Comparison of ENCODE assay signal across 11 cellular contexts in genomic region chr9:19665146-19665863, GRCh38.
A peak's percentile ranks its signal among the peaks of the same experiment; 100 is the strongest.
DNase-seq lines count a peak whose midpoint lies in the region; ATAC-seq and TF ChIP-seq lines count a peak whose summit lies in the region.
"Had no signal": no experiment of that assay in that cellular context is flagged by ENCODE, and none has a peak within 500 bp of the region (broad histone marks: within the 10 kb centered on the region; RNA-seq: fewer than 3 reads in every experiment).

No MANE protein-coding gene starts in this region.

- no peak overlapping the region for H2AK9ac ChIP-seq in IMR-90 (replicated peaks; ENCODE audit: low read depth, low read length, poor library complexity)

- TF ChIP-seq RAD21 in IMR-90 (IDR thresholded peaks at IDR 0.05; ENCODE audit: low read length) = no peak

- no peak overlapping the region for H2BK5ac ChIP-seq in IMR-90 (ENCODE audit: low read depth, low read length, poor library complexity, severe bottlenecking)

- no TSS peak for BruUV-seq in IMR-90 (replicated peaks; lab: Mats Ljungman, UMichigan)

- dilution Hi-C loops in IMR-90 (cut with HindIII; ENCODE audit: low sequenced_read_pairs, unreplicated experiment) = no loop called here

- H3K9ac ChIP-seq in IMR-90 (ENCODE audit: low read depth, low read length) = no peak overlapping the region

- no peak overlapping the region for H3K23ac ChIP-seq in IMR-90 (ENCODE audit: low read depth, low read length)

- H3K18ac ChIP-seq in IMR-90 (ENCODE audit: low read depth, low read length) = no peak overlapping the region

- no peak overlapping the region for H2AK5ac ChIP-seq in IMR-90 (ENCODE audit: low read depth, low read length)

- H4K91ac ChIP-seq in IMR-90 (ENCODE audit: insufficient read depth, low read depth, low read length) = no peak overlapping the region

- H3K27ac ChIP-seq in IMR-90 (ENCODE audit: insufficient read depth, low read length) = no peak overlapping the region

- ATAC-seq in GM18498 (IDR thresholded peaks at IDR 0.05; ENCODE audit: unreplicated experiment) = peak; percentile 100
- ATAC-seq in GM19328 (IDR thresholded peaks at IDR 0.05; ENCODE audit: unreplicated experiment) = peak; percentile 99
- ATAC-seq in HG02852 (IDR thresholded peaks at IDR 0.05; ENCODE audit: unreplicated experiment) = peak; percentile 98
- no peak for ATAC-seq in IMR-90 (ENCODE audit: low read depth)
- no peak for ATAC-seq in Right ventricle myocardium superior (ENCODE audit: poor library complexity)

- no peak overlapping the region for H3K4ac ChIP-seq in IMR-90 (ENCODE audit: low read depth, low read length)

- 64% methylated on average over 2 of the region's 9 CpGs; no CpG with 5 or more reads in 1 of the 2 experiments for WGBS in IMR-90 (ENCODE audit: extremely low coverage in 2 of 2, insufficient read length in 1 of 2), 2 experiments

- no peak overlapping the region for H4K5ac ChIP-seq in IMR-90 (ENCODE audit: low read depth, low read length)

- no peak for TF ChIP-seq CTCF in IMR-90 (conservative IDR thresholded peaks at IDR 0.05; ENCODE audit: low read depth, low read length)

- no peaks in the 10 kb centered on the region for H3K36me3 ChIP-seq in IMR-90 (ENCODE audit: control insufficient read depth, insufficient read depth, low read length)

- in situ Hi-C loops in IMR-90 (cut with MboI; ENCODE audit: low sequenced_read_pairs) = no loop called here

- H3K79me1 ChIP-seq in IMR-90 (ENCODE audit: low read depth in 1 of 2, low read length in 2 of 2) = no peaks in the 10 kb centered on the region

- H3K4me3 ChIP-seq in IMR-90 (ENCODE audit: insufficient read depth, low read depth, low read length) = no peak overlapping the region

- no peak overlapping the region for H2BK15ac ChIP-seq in IMR-90 (ENCODE audit: low read depth, low read length)

- no peak overlapping the region for H3K56ac ChIP-seq in IMR-90 (ENCODE audit: extremely low read depth, insufficient read depth, low read length)

- intact Hi-C loops in IMR-90 (cut with micrococcal nuclease) = no loop called here
- intact Hi-C loops in Right ventricle myocardium superior (cut with DNase I) = no loop called here

- no peak for DNase-seq in IMR-90
- no peak for DNase-seq in Right ventricle myocardium superior
- no peak for DNase-seq in NCI-H1436 (lab: John Stamatoyannopoulos, UW)
- DNase-seq in SKM-1 treated with dmso at 0.1 percent for 144 hours (lab: John Stamatoyannopoulos, UW; ENCODE audit: unreplicated experiment) = no peak
- no peak for DNase-seq in NOMO-1 treated with DMSO at 0.1 percent for 48 hours (lab: John Stamatoyannopoulos, UW; ENCODE audit: unreplicated experiment)
- DNase-seq: COR-L47, glutamatergic neuron, SIG-M5 had no signal

- H3K4me1 ChIP-seq in IMR-90 (ENCODE audit: control insufficient read depth, insufficient read depth, low read length) = no peaks in the 10 kb centered on the region

- H3K4me2 ChIP-seq in IMR-90 (ENCODE audit: low read depth, low read length) = no peak overlapping the region

- H3K9me1 ChIP-seq in IMR-90 (ENCODE audit: insufficient read depth, low read length) = no peaks in the 10 kb centered on the region

- H2BK20ac ChIP-seq in IMR-90 (ENCODE audit: low read depth, low read length) = no peak overlapping the region

- H3K9me3 ChIP-seq in IMR-90 (ENCODE audit: control insufficient read depth, insufficient read depth, low read length) = no peaks in the 10 kb centered on the region

- no peak overlapping the region for H2BK120ac ChIP-seq in IMR-90 (ENCODE audit: low read depth, low read length)

- H4K8ac ChIP-seq in IMR-90 (ENCODE audit: low read depth in 2 of 2, low read length in 2 of 2) = no peak overlapping the region

- CTCF ChIA-PET in IMR-90 (lab: Yijun Ruan, JAX) = no interaction called here

- POLR2A ChIA-PET in IMR-90 (lab: Charles Lee; ENCODE audit: unreplicated experiment) = no interaction called here

- no peaks in the 10 kb centered on the region for H4K20me1 ChIP-seq in IMR-90 (ENCODE audit: insufficient read depth, low read length)

- peak overlapping the region; percentile 7 for H2AFZ ChIP-seq in IMR-90 (replicated peaks; ENCODE audit: low read length, poor library complexity)

- no peaks in the 10 kb centered on the region for H3K27me3 ChIP-seq in IMR-90 (ENCODE audit: control insufficient read depth, insufficient read depth, low read length)

- no peak for TF ChIP-seq POLR2A in IMR-90 (IDR thresholded peaks at IDR 0.05; ENCODE audit: low read depth, low read length)

- H3K14ac ChIP-seq in IMR-90 (replicated peaks; ENCODE audit: low read depth, low read length) = no peak overlapping the region

TF ChIP-seq in IMR-90, 13 proteins besides CTCF, POLR2A, EP300 and RAD21:
- no peak for TF ChIP-seq RCOR1 (IDR thresholded peaks at IDR 0.05; ENCODE audit: insufficient replicate concordance, low read length)
- no peak for TF ChIP-seq ELK1 (IDR thresholded peaks at IDR 0.05; ENCODE audit: borderline replicate concordance, low read depth, low read length)
- no peak for TF ChIP-seq USF2 (IDR thresholded peaks at IDR 0.05; ENCODE audit: low read depth, low read length)
- TF ChIP-seq MAZ (IDR thresholded peaks at IDR 0.05; ENCODE audit: borderline replicate concordance, low read depth, low read length) = no peak
- TF ChIP-seq MXI1 (IDR thresholded peaks at IDR 0.05; ENCODE audit: borderline replicate concordance, low read depth, low read length) = no peak
- TF ChIP-seq CEBPB (IDR thresholded peaks at IDR 0.05; ENCODE audit: low read depth, low read length) = no peak
- no peak for TF ChIP-seq SMC3 (IDR thresholded peaks at IDR 0.05; ENCODE audit: low read depth, low read length)
- TF ChIP-seq CHD1 (IDR thresholded peaks at IDR 0.05; ENCODE audit: low read depth, low read length) = no peak
- no peak for TF ChIP-seq RFX5 (IDR thresholded peaks at IDR 0.05; ENCODE audit: low read depth, low read length)
- no peak for TF ChIP-seq MAFK (IDR thresholded peaks at IDR 0.05; ENCODE audit: low read depth, low read length)
- no peak for TF ChIP-seq FOS (IDR thresholded peaks at IDR 0.05; ENCODE audit: low read depth, low read length)
- no peak for TF ChIP-seq NFE2L2 (IDR thresholded peaks at IDR 0.05; ENCODE audit: low read depth, low read length)
- no peak for TF ChIP-seq BHLHE40 (IDR thresholded peaks at IDR 0.05; ENCODE audit: low read depth, low read length)

Comparison
In these comparisons a context has a peak if more than half of its experiments do, and no peak if none do; other contexts are left out.
1. ATAC-seq: peak in GM18498 (single experiment), GM19328 (single experiment) and HG02852 (single experiment); none in IMR-90 (single experiment) and Right ventricle myocardium superior (single experiment).